In the genomic region with DNA sequence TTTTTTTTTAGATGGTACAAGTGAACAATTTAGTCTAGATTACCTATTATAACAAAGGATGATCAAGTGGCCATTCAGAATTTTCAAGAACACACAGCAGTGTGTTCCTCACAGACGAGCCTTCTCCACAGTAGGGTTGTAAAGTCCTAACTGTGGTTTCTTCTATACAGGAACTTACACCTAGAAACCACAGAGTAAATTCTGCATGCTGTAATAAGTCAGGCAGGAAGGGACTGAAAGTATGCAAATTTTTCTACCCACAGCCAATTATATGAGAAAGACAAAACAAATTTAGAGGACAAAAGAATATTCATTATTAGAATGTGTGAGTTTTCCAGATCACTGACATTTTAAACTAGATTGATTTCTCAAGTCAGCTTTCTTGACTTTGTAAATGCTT, we compare ENCODE assay signal across 9 cellular contexts.
DNase-seq lines count a peak whose midpoint lies in the region; ATAC-seq, FAIRE-seq and TF ChIP-seq lines count a peak whose summit lies in the region.
"Had no signal": no experiment of that assay in that cellular context is flagged by ENCODE, and none has a peak within 500 bp of the region (broad histone marks: within the 10 kb centered on the region; RNA-seq: fewer than 3 reads in every experiment).

No MANE protein-coding gene starts in this region.

- H3K79me2 ChIP-seq in DOHH2 (ENCODE audit: control insufficient read depth, low read length), result no peaks in the 10 kb centered on the region

- H3K27me3 ChIP-seq in DOHH2 (ENCODE audit: control insufficient read depth, low read length), result no peaks in the 10 kb centered on the region
- no peaks in the 10 kb centered on the region for H3K27me3 ChIP-seq in tibial artery
- no peaks in the 10 kb centered on the region for H3K27me3 ChIP-seq in effector memory CD4-positive, alpha-beta T cell (replicated peaks; ENCODE audit: control insufficient read depth, insufficient read depth, low read length, poor library complexity, severe bottlenecking)

- H3K36me3 ChIP-seq in DOHH2 (ENCODE audit: control insufficient read depth, low read length) (no peaks in the 10 kb centered on the region), tibial artery (no peaks in the 10 kb centered on the region)
- H3K36me3 ChIP-seq in effector memory CD4-positive, alpha-beta T cell (ENCODE audit: control insufficient read depth, insufficient read depth, low read length), result no peaks in the 10 kb centered on the region

- H3K9me3 Mint-ChIP-seq in activated T-helper 2 cell treated with anti-CD3 and anti-CD28 coated beads, Interferon-gamma antibody, Interleukin-2, Interleukin-4, amounts not matched to agents 10 μg/mL and 5 μg/mL and 100 μg/mL, durations not matched to agents 14 hours and 24 hours and 36 hours, result no peaks in the 10 kb centered on the region

- H3K27ac Mint-ChIP-seq in activated T-helper 2 cell treated with anti-CD3 and anti-CD28 coated beads, Interferon-gamma antibody, Interleukin-2, Interleukin-4, amounts not matched to agents 10 μg/mL and 5 μg/mL and 100 μg/mL, durations not matched to agents 14 hours and 24 hours and 36 hours, result peak overlapping the region; percentile 53

- H3K4me3 ChIP-seq in DOHH2 (ENCODE audit: low read length) (peak overlapping the region; percentile 11; the same call in 1 of the 2 replicates), tibial artery (no peak overlapping the region)
- H3K4me3 ChIP-seq in effector memory CD4-positive, alpha-beta T cell (ENCODE audit: insufficient read depth, low read depth, low read length, poor library complexity, severe bottlenecking), result no peak overlapping the region
- H3K4me3 ChIP-seq: skin epidermis had no signal

- TF ChIP-seq CTCF in DOHH2 (IDR thresholded peaks at IDR 0.05; ENCODE audit: low read depth, low read length, poor library complexity, severe bottlenecking) (no peak), tibial artery (IDR thresholded peaks at IDR 0.05) (no peak)

- H3K27me3 Mint-ChIP-seq in activated T-helper 2 cell treated with anti-CD3 and anti-CD28 coated beads, Interferon-gamma antibody, Interleukin-2, Interleukin-4, amounts not matched to agents 10 μg/mL and 5 μg/mL and 100 μg/mL, durations not matched to agents 14 hours and 24 hours and 36 hours (ENCODE audit: low read depth), result no peaks in the 10 kb centered on the region

- H3K9me2 ChIP-seq in DOHH2 (replicated peaks; ENCODE audit: control insufficient read depth, low read length), result no peaks in the 10 kb centered on the region

- peaks cover 4% of the 10 kb centered on the region; the same call in 1 of the 2 replicates for H4K20me1 ChIP-seq in DOHH2 (ENCODE audit: control insufficient read depth, insufficient read depth, low read depth, low read length)

- no peaks in the 10 kb centered on the region for H3F3A ChIP-seq in DOHH2 (ENCODE audit: control insufficient read depth, insufficient read depth)

- intact Hi-C loops in activated T-helper 2 cell treated with anti-CD3 and anti-CD28 coated beads, Interferon-gamma antibody, Interleukin-2, Interleukin-4, amounts not matched to agents 10 μg/mL and 5 μg/mL and 100 μg/mL, durations not matched to agents 14 hours and 24 hours and 36 hours (cut with micrococcal nuclease), result loop anchor here (1.0 to 5.0 kb wide), 2 partner anchors 12 to 33 kb away; no protein-coding TSS in a partner anchor
- intact Hi-C loops in tibial artery (cut with DNase I; ENCODE audit: low total_unique reads), result no loop called here

- no peak for FAIRE-seq in frontal cortex (lab: Jason Lieb, UNC)

- H3K4me1 ChIP-seq in DOHH2 (ENCODE audit: control insufficient read depth, low read length) (peaks cover 15% of the 10 kb centered on the region), tibial artery (peaks cover 0 to 75% (median 21%) of the 10 kb centered on the region in 4 donors)
- peaks cover 45% of the 10 kb centered on the region for H3K4me1 ChIP-seq in effector memory CD4-positive, alpha-beta T cell (ENCODE audit: control insufficient read depth, insufficient read depth, low read length, poor library complexity, severe bottlenecking)

- H3K27ac ChIP-seq in DOHH2 (ENCODE audit: low read depth, low read length) (no peak overlapping the region), tibial artery (no peak overlapping the region)
- no peak overlapping the region for H3K27ac ChIP-seq in effector memory CD4-positive, alpha-beta T cell (ENCODE audit: insufficient read depth, low read length, poor library complexity, severe bottlenecking)

- ATAC-seq in GM21360 (IDR thresholded peaks at IDR 0.05; ENCODE audit: unreplicated experiment), result peak; percentile 90
- peak; percentile 100 for ATAC-seq in HG03469 (IDR thresholded peaks at IDR 0.05; ENCODE audit: unreplicated experiment)

- no peak for DNase-seq in activated T-helper 2 cell treated with anti-CD3 and anti-CD28 coated beads, Interferon-gamma antibody, Interleukin-2, Interleukin-4, amounts not matched to agents 10 μg/mL and 5 μg/mL and 100 μg/mL, durations not matched to agents 14 hours and 24 hours and 36 hours (ENCODE audit: low spot score)
- DNase-seq in tibial artery, result no peak
- no peak for DNase-seq in activated gamma-delta T cell treated with Interleukin-2 at 50 U/mL for 16 hours
- no peak for DNase-seq in frontal cortex (ENCODE audit: low spot score in 2 of 2)
- no peak for DNase-seq in effector memory CD4-positive, alpha-beta T cell

- peaks cover 33% of the 10 kb centered on the region for H3K4me1 Mint-ChIP-seq in activated T-helper 2 cell treated with anti-CD3 and anti-CD28 coated beads, Interferon-gamma antibody, Interleukin-2, Interleukin-4, amounts not matched to agents 10 μg/mL and 5 μg/mL and 100 μg/mL, durations not matched to agents 14 hours and 24 hours and 36 hours (ENCODE audit: low read depth)

- H3K9me3 ChIP-seq in DOHH2 (ENCODE audit: control insufficient read depth, insufficient read depth, low read length), result no peaks in the 10 kb centered on the region
- no peaks in the 10 kb centered on the region for H3K9me3 ChIP-seq in tibial artery
- H3K9me3 ChIP-seq in effector memory CD4-positive, alpha-beta T cell (ENCODE audit: control insufficient read depth, low read length), result no peaks in the 10 kb centered on the region

- peak overlapping the region; percentile 49 for H3K4me3 Mint-ChIP-seq in activated T-helper 2 cell treated with anti-CD3 and anti-CD28 coated beads, Interferon-gamma antibody, Interleukin-2, Interleukin-4, amounts not matched to agents 10 μg/mL and 5 μg/mL and 100 μg/mL, durations not matched to agents 14 hours and 24 hours and 36 hours (ENCODE audit: low read depth)

- peak overlapping the region; percentile 35 for H3K4me2 ChIP-seq in DOHH2 (ENCODE audit: low read length)

- H3K36me3 Mint-ChIP-seq in activated T-helper 2 cell treated with anti-CD3 and anti-CD28 coated beads, Interferon-gamma antibody, Interleukin-2, Interleukin-4, amounts not matched to agents 10 μg/mL and 5 μg/mL and 100 μg/mL, durations not matched to agents 14 hours and 24 hours and 36 hours (ENCODE audit: low read depth), result peaks cover 26% of the 10 kb centered on the region
